Comparison of ENCODE assay signal across 9 cellular contexts in genomic region chr15:44501768-44502366, GRCh38. TPM values are rescaled to one million over a fixed set of nuclear protein-coding genes. Genes with fewer than 3 reads are reported as not detected.
A peak's percentile ranks its signal among the peaks of the same experiment; 100 is the strongest.
DNase-seq lines count a peak whose midpoint lies in the region; ATAC-seq and TF ChIP-seq lines count a peak whose summit lies in the region.
"Had no signal": no experiment of that assay in that cellular context is flagged by ENCODE, and none has a peak within 500 bp of the region (broad histone marks: within the 10 kb centered on the region; RNA-seq: fewer than 3 reads in every experiment).

No MANE protein-coding gene starts in this region.

- TF ChIP-seq EP300 in esophagus muscularis mucosa (IDR thresholded peaks at IDR 0.05) = no peak

- H3K9me3 ChIP-seq in HEK293 (ENCODE audit: control insufficient read depth, insufficient read depth, low read depth, low read length) = no peaks in the 10 kb centered on the region
- no peaks in the 10 kb centered on the region for H3K9me3 ChIP-seq in esophagus muscularis mucosa

- 79% methylated on average over 3 of the region's 3 CpGs for WGBS in esophagus muscularis mucosa

- H3K27ac ChIP-seq in HEK293 (ENCODE audit: extremely low read depth, low read depth, low read length) (no peak overlapping the region), esophagus muscularis mucosa (replicated peaks in 1 of 4) (no peak overlapping the region)

- no peak for ATAC-seq in GM21528 (IDR thresholded peaks at IDR 0.05; ENCODE audit: low FRiP score, unreplicated experiment)
- no peak for ATAC-seq in GM18502 (IDR thresholded peaks at IDR 0.05; ENCODE audit: poor library complexity, unreplicated experiment)

- DNase-seq in COR-L47 (lab: John Stamatoyannopoulos, UW) = peak; percentile 5
- DNase-seq in SK-N-DZ (ENCODE audit: low spot score) = peak; percentile 31
- no peak for DNase-seq in esophagus muscularis mucosa (ENCODE audit: extremely low spot score)
- DNase-seq in non-pigmented ciliary epithelial cell (ENCODE audit: low read depth) = peak; percentile 14
- DNase-seq in activated T-helper 1 cell treated with anti-CD3 and anti-CD28 coated beads, Interleukin-12 subunit alpha, Interleukin-12 subunit beta, Interleukin-2, Interleukin-4 antibody, amounts not matched to agents 30 ng/mL and 10 ng/mL and 1 ng/mL, durations not matched to agents 14 hours and 24 hours and 36 hours (ENCODE audit: low spot score) = no peak
- DNase-seq: right cardiac atrium had no signal

- H3K36me3 ChIP-seq in HEK293 (ENCODE audit: control insufficient read depth in 2 of 2, insufficient read depth in 1 of 2, low read length in 2 of 2) = peaks cover 22 to 30% of the 10 kb centered on the region in 2 experiments; a peak in 2 of 3 replicates
- H3K36me3 ChIP-seq in esophagus muscularis mucosa = peaks cover 8 to 60% (median 49%) of the 10 kb centered on the region in 4 donors

- no peak for TF ChIP-seq POLR2A in esophagus muscularis mucosa (IDR thresholded peaks at IDR 0.05; ENCODE audit: low read depth)

- intact Hi-C loops in esophagus muscularis mucosa (cut with DNase I) = loop anchor here (5.0 kb wide), 1 partner anchor 75 kb away; the partner anchor contains the start of gene CTDSPL2
- intact Hi-C loops in activated T-helper 1 cell treated with anti-CD3 and anti-CD28 coated beads, Interleukin-12 subunit alpha, Interleukin-12 subunit beta, Interleukin-2, Interleukin-4 antibody, amounts not matched to agents 30 ng/mL and 10 ng/mL and 1 ng/mL, durations not matched to agents 14 hours and 24 hours and 36 hours (cut with micrococcal nuclease) = loop anchor here (1.0 to 5.0 kb wide), 4 partner anchors 35 to 215 kb away; partner anchors contain the start of genes CTDSPL2, EIF3J and GOLM2

- POLR2A ChIA-PET in HEK293 (lab: Yijun Ruan, JAX) = interaction anchor here (1.3 kb wide), 1 partner anchor 75 kb away, joined by 5 read pairs; the partner anchor contains the start of gene CTDSPL2

- peaks cover 22% of the 10 kb centered on the region for H3K4me1 Mint-ChIP-seq in activated T-helper 1 cell treated with anti-CD3 and anti-CD28 coated beads, Interleukin-12 subunit alpha, Interleukin-12 subunit beta, Interleukin-2, Interleukin-4 antibody, amounts not matched to agents 30 ng/mL and 10 ng/mL and 1 ng/mL, durations not matched to agents 14 hours and 24 hours and 36 hours (ENCODE audit: low read depth)

- no peaks in the 10 kb centered on the region for H3K9me3 Mint-ChIP-seq in activated T-helper 1 cell treated with anti-CD3 and anti-CD28 coated beads, Interleukin-12 subunit alpha, Interleukin-12 subunit beta, Interleukin-2, Interleukin-4 antibody, amounts not matched to agents 30 ng/mL and 10 ng/mL and 1 ng/mL, durations not matched to agents 14 hours and 24 hours and 36 hours

- CTCF ChIA-PET in HEK293 (lab: Yijun Ruan, JAX) = interaction anchor here (0.6 to 1.6 kb wide), 19 partner anchors 9 to 729 kb away, joined by 3 to 10 read pairs (median 3); no protein-coding TSS in a partner anchor

- no peak overlapping the region for H3K4me3 Mint-ChIP-seq in activated T-helper 1 cell treated with anti-CD3 and anti-CD28 coated beads, Interleukin-12 subunit alpha, Interleukin-12 subunit beta, Interleukin-2, Interleukin-4 antibody, amounts not matched to agents 30 ng/mL and 10 ng/mL and 1 ng/mL, durations not matched to agents 14 hours and 24 hours and 36 hours

- TF ChIP-seq CTCF in HEK293 (tag by site-specific recombination; IDR thresholded peaks at IDR 0.05) (no peak), esophagus muscularis mucosa (IDR thresholded peaks at IDR 0.05) (peak; percentile 46 to 70 (median 56))

- H3K27me3 ChIP-seq in esophagus muscularis mucosa = no peaks in the 10 kb centered on the region

- H3K4me1 ChIP-seq in HEK293 (ENCODE audit: control insufficient read depth, insufficient read depth, low read length) (no peaks in the 10 kb centered on the region), esophagus muscularis mucosa (peaks cover 0 to 3% (median 0%) of the 10 kb centered on the region in 4 donors)

- H3K27me3 Mint-ChIP-seq in activated T-helper 1 cell treated with anti-CD3 and anti-CD28 coated beads, Interleukin-12 subunit alpha, Interleukin-12 subunit beta, Interleukin-2, Interleukin-4 antibody, amounts not matched to agents 30 ng/mL and 10 ng/mL and 1 ng/mL, durations not matched to agents 14 hours and 24 hours and 36 hours (ENCODE audit: insufficient read depth) = no peaks in the 10 kb centered on the region

- H3K36me3 Mint-ChIP-seq in activated T-helper 1 cell treated with anti-CD3 and anti-CD28 coated beads, Interleukin-12 subunit alpha, Interleukin-12 subunit beta, Interleukin-2, Interleukin-4 antibody, amounts not matched to agents 30 ng/mL and 10 ng/mL and 1 ng/mL, durations not matched to agents 14 hours and 24 hours and 36 hours (ENCODE audit: low read depth) = peaks cover 19% of the 10 kb centered on the region

- H3K27ac Mint-ChIP-seq in activated T-helper 1 cell treated with anti-CD3 and anti-CD28 coated beads, Interleukin-12 subunit alpha, Interleukin-12 subunit beta, Interleukin-2, Interleukin-4 antibody, amounts not matched to agents 30 ng/mL and 10 ng/mL and 1 ng/mL, durations not matched to agents 14 hours and 24 hours and 36 hours = no peak overlapping the region

- no peak overlapping the region for H3K4me3 ChIP-seq in HEK293 (ENCODE audit: low read depth, low read length)
- no peak overlapping the region for H3K4me3 ChIP-seq in esophagus muscularis mucosa

TF ChIP-seq in HEK293, 187 proteins besides CTCF, POLR2A, EP300 and RAD21:
- TF ChIP-seq ZNF654 (tag by site-specific recombination; IDR thresholded peaks at IDR 0.05; ENCODE audit: low read depth) (peak; percentile 53), ZBTB49 (tag by site-specific recombination; IDR thresholded peaks at IDR 0.05; ENCODE audit: low read depth) (no peak), SETDB1 (IDR thresholded peaks at IDR 0.05; ENCODE audit: insufficient read length, low read length) (no peak), ZNF660 (tag by site-specific recombination; IDR thresholded peaks at IDR 0.05) (no peak)
- TF ChIP-seq, protein P1, sequence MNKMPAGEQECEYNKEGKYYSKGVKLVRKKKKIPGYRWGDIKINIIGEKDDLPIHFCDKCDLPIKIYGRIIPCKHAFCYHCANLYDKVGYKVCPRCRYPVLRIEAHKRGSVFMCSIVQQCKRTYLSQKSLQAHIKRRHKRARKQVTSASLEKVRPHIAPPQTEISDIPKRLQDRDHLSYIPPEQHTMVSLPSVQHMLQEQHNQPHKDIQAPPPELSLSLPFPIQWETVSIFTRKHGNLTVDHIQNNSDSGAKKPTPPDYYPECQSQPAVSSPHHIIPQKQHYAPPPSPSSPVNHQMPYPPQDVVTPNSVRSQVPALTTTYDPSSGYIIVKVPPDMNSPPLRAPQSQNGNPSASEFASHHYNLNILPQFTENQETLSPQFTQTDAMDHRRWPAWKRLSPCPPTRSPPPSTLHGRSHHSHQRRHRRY (tag by site-specific recombination; IDR thresholded peaks at IDR 0.05) = no peak
TF ChIP-seq in HEK293: peak in this region for 1.

RNA-seq across cellular contexts. Expression of gene EIF3J, which starts 35.1 kb away (rescaled TPM):
- polyA plus RNA-seq in SK-N-DZ (2014; cell fraction: cytosol; rRNA removed) = 66.5 and 81.5 TPM in 2 replicates
- polyA plus RNA-seq in SK-N-DZ (2014; cell fraction: nucleus; rRNA removed) = 54.9 and 68.0 TPM in 2 replicates
- total RNA-seq in esophagus muscularis mucosa = 10 to 100 TPM; 46.2 to 60.6 (median 53.7) TPM
- 163 and 168 TPM in 2 replicates for total RNA-seq in activated T-helper 1 cell treated with anti-CD3 and anti-CD28 coated beads, Interleukin-12 subunit alpha, Interleukin-12 subunit beta, Interleukin-2, Interleukin-4 antibody, amounts not matched to agents 30 ng/mL and 10 ng/mL and 1 ng/mL, durations not matched to agents 14 hours and 24 hours and 36 hours

Comparison
In these comparisons a context has a peak if more than half of its experiments do, and no peak if none do; other contexts are left out.
1. DNase-seq: peak in COR-L47 (single experiment), SK-N-DZ (single experiment) and non-pigmented ciliary epithelial cell (single experiment); none in esophagus muscularis mucosa (single experiment) and activated T-helper 1 cell treated with anti-CD3 and anti-CD28 coated beads, Interleukin-12 subunit alpha, Interleukin-12 subunit beta, Interleukin-2, Interleukin-4 antibody, amounts not matched to agents 30 ng/mL and 10 ng/mL and 1 ng/mL, durations not matched to agents 14 hours and 24 hours and 36 hours (single experiment).